13 cellular contexts compared by ENCODE assay signal in genomic region chr11:116473236-116473769, GRCh38.
"Had no signal": no experiment of that assay in that cellular context is flagged by ENCODE, and none has a peak within 500 bp of the region (broad histone marks: within the 10 kb centered on the region; RNA-seq: fewer than 3 reads in every experiment).

No MANE protein-coding gene starts in this region.

- DNase-seq: activated naive CD4-positive, alpha-beta T cell treated with anti-CD3 and anti-CD28 coated beads, Interleukin-2, amount 10 ng/mL, durations not matched to agents 7 days and 5 days; caudate nucleus; effector memory CD4-positive, alpha-beta T cell; hypothalamus; ovary; retina; tibial artery had no signal

- H3K36me3 Mint-ChIP-seq: activated naive CD4-positive, alpha-beta T cell treated with anti-CD3 and anti-CD28 coated beads, Interleukin-2, amount 10 ng/mL, durations not matched to agents 7 days and 5 days; natural killer cell treated with Interleukin-12 subunit alpha and Interleukin-12 subunit beta and Interleukin-15 and Interleukin-18, amount 100 ng/mL, for 72 hours; stimulated activated effector memory CD8-positive, alpha-beta T cell treated with anti-CD3 and anti-CD28 coated beads, Interleukin-12 subunit alpha, Interleukin-12 subunit beta, amount 100 ng/mL, for 72 hours had no signal

- H3K4me3 ChIP-seq: lung, ovary, SK-N-MC, tibial artery had no signal

- H3K27me3 ChIP-seq: ovary, tibial artery had no signal

- H3K27ac Mint-ChIP-seq: activated naive CD4-positive, alpha-beta T cell treated with anti-CD3 and anti-CD28 coated beads, Interleukin-2, amount 10 ng/mL, durations not matched to agents 7 days and 5 days; activated T-helper 2 cell treated with anti-CD3 and anti-CD28 coated beads, Interferon-gamma antibody, Interleukin-2, Interleukin-4, amounts not matched to agents 10 μg/mL and 5 μg/mL and 100 μg/mL, durations not matched to agents 14 hours and 24 hours and 36 hours; natural killer cell treated with Interleukin-12 subunit alpha and Interleukin-12 subunit beta and Interleukin-15 and Interleukin-18, amount 100 ng/mL, for 72 hours; stimulated activated effector memory CD8-positive, alpha-beta T cell treated with anti-CD3 and anti-CD28 coated beads, Interleukin-12 subunit alpha, Interleukin-12 subunit beta, amount 100 ng/mL, for 72 hours had no signal

- H3K4me3 Mint-ChIP-seq: activated naive CD4-positive, alpha-beta T cell treated with anti-CD3 and anti-CD28 coated beads, Interleukin-2, amount 10 ng/mL, durations not matched to agents 7 days and 5 days; natural killer cell treated with Interleukin-12 subunit alpha and Interleukin-12 subunit beta and Interleukin-15 and Interleukin-18, amount 100 ng/mL, for 72 hours; stimulated activated effector memory CD8-positive, alpha-beta T cell treated with anti-CD3 and anti-CD28 coated beads, Interleukin-12 subunit alpha, Interleukin-12 subunit beta, amount 100 ng/mL, for 72 hours had no signal

- H3K4me1 Mint-ChIP-seq: activated naive CD4-positive, alpha-beta T cell treated with anti-CD3 and anti-CD28 coated beads, Interleukin-2, amount 10 ng/mL, durations not matched to agents 7 days and 5 days; stimulated activated effector memory CD8-positive, alpha-beta T cell treated with anti-CD3 and anti-CD28 coated beads, Interleukin-12 subunit alpha, Interleukin-12 subunit beta, amount 100 ng/mL, for 72 hours had no signal

- H3K9me3 ChIP-seq: ovary, tibial artery had no signal

- H3K27ac ChIP-seq: ovary, SK-N-MC, tibial artery had no signal

- H3K9me3 Mint-ChIP-seq: activated naive CD4-positive, alpha-beta T cell treated with anti-CD3 and anti-CD28 coated beads, Interleukin-2, amount 10 ng/mL, durations not matched to agents 7 days and 5 days; activated T-helper 2 cell treated with anti-CD3 and anti-CD28 coated beads, Interferon-gamma antibody, Interleukin-2, Interleukin-4, amounts not matched to agents 10 μg/mL and 5 μg/mL and 100 μg/mL, durations not matched to agents 14 hours and 24 hours and 36 hours; natural killer cell treated with Interleukin-12 subunit alpha and Interleukin-12 subunit beta and Interleukin-15 and Interleukin-18, amount 100 ng/mL, for 72 hours; stimulated activated effector memory CD8-positive, alpha-beta T cell treated with anti-CD3 and anti-CD28 coated beads, Interleukin-12 subunit alpha, Interleukin-12 subunit beta, amount 100 ng/mL, for 72 hours had no signal

- H3K36me3 ChIP-seq: ovary, tibial artery had no signal

- FAIRE-seq: TTC549 had no signal
